18 cellular contexts compared by ENCODE assay signal in genomic region chr21:37647781-37648180, GRCh38.
DNase-seq lines count a peak whose midpoint lies in the region; TF ChIP-seq lines count a peak whose summit lies in the region.
"Had no signal": no experiment of that assay in that cellular context is flagged by ENCODE, and none has a peak within 500 bp of the region (broad histone marks: within the 10 kb centered on the region; RNA-seq: fewer than 3 reads in every experiment).

No MANE protein-coding gene starts in this region.

- no peak overlapping the region for H3K14ac ChIP-seq in neuronal stem cell (ENCODE audit: low read length)

- no peak overlapping the region for H2BK120ac ChIP-seq in neuronal stem cell (ENCODE audit: low read depth, low read length)

- H4K8ac ChIP-seq in neuronal stem cell (ENCODE audit: low read depth, low read length): no peak overlapping the region

- H3K27ac ChIP-seq in neuronal stem cell (replicated peaks; ENCODE audit: low read length): no peak overlapping the region
- no peak overlapping the region for H3K27ac ChIP-seq in ascending aorta
- H3K27ac ChIP-seq: C4-2B, PC-9 had no signal

- H3K4me3 ChIP-seq in neuronal stem cell (ENCODE audit: low read length in 2 of 2) (no peak overlapping the region), ascending aorta (no peak overlapping the region)
- H3K4me3 ChIP-seq: MG63, PC-9 had no signal

- H3K23ac ChIP-seq in neuronal stem cell (ENCODE audit: low read depth, low read length, poor library complexity): no peak overlapping the region

- intact Hi-C loops in ascending aorta (cut with DNase I): no loop called here

- H3K18ac ChIP-seq in neuronal stem cell (ENCODE audit: low read length): peak overlapping the region; percentile 30

- H3K9ac ChIP-seq in neuronal stem cell (ENCODE audit: low read depth, low read length, poor library complexity): no peak overlapping the region

- TF ChIP-seq CTCF in ascending aorta (IDR thresholded peaks at IDR 0.05): no peak

- H3K4ac ChIP-seq in neuronal stem cell (ENCODE audit: low read length): no peak overlapping the region

- no peaks in the 10 kb centered on the region for H3K9me3 ChIP-seq in neuronal stem cell (replicated peaks in 1 of 2; ENCODE audit: control insufficient read depth in 2 of 2, insufficient read depth in 1 of 2, low read depth in 1 of 2, low read length in 2 of 2)
- H3K9me3 ChIP-seq in ascending aorta: no peaks in the 10 kb centered on the region
- H3K9me3 ChIP-seq: MG63 had no signal

- H3K36me3 ChIP-seq in neuronal stem cell (replicated peaks in 1 of 2; ENCODE audit: control insufficient read depth in 2 of 2, insufficient read depth in 2 of 2, low read length in 2 of 2) (no peaks in the 10 kb centered on the region), ascending aorta (no peaks in the 10 kb centered on the region)
- H3K36me3 ChIP-seq: MG63 had no signal

- DNase-seq in HPDE6-E6E7 (ENCODE audit: extremely low spot score) (peak; percentile 76), dermis blood vessel endothelial cell (peak; percentile 43), glomerular visceral epithelial cell (ENCODE audit: extremely low spot score) (peak; percentile 23), neuronal stem cell (ENCODE audit: low spot score) (no peak), ascending aorta (ENCODE audit: low spot score in 2 of 2) (no peak)
- no peak for DNase-seq in activated CD4-positive, alpha-beta T cell treated with anti-CD3 and anti-CD28 coated beads for 4 hours
- no peak for DNase-seq in stimulated activated CD4-positive, alpha-beta T cell treated with anti-CD3 and anti-CD28 coated beads, Interleukin-2, amount 100 ng/mL, for 48 hours
- DNase-seq: CD8-positive, alpha-beta memory T cell; DMS53; GDM1; Kasumi-1; MG63; NCI-H1048; NCI-H1417 treated with DMSO at 0.1 percent for 48 hours; NCI-H187 treated with DMSO at 0.1 percent for 48 hours; NCI-H2107; PC-9 had no signal

- no peaks in the 10 kb centered on the region for H3K79me1 ChIP-seq in neuronal stem cell (ENCODE audit: low read depth, low read length)

- H3K4me1 ChIP-seq in neuronal stem cell (ENCODE audit: control insufficient read depth in 2 of 2, insufficient read depth in 1 of 2, low read depth in 1 of 2, low read length in 2 of 2) (no peaks in the 10 kb centered on the region), ascending aorta (no peaks in the 10 kb centered on the region)

- no peak overlapping the region for H2AK5ac ChIP-seq in neuronal stem cell (ENCODE audit: low read depth, low read length)

- WGBS in neuronal stem cell (ENCODE audit: extremely low coverage in 2 of 2, insufficient read length in 2 of 2, insufficient replicate concordance in 1 of 2), 2 donors: no CpG with 5 or more reads among the region's 4 CpGs

- no peak overlapping the region for H2BK12ac ChIP-seq in neuronal stem cell (ENCODE audit: low read length)

- H2AFZ ChIP-seq in neuronal stem cell (ENCODE audit: low read length): no peak overlapping the region
- H2AFZ ChIP-seq: PC-9 had no signal

- H3K4me2 ChIP-seq in neuronal stem cell (ENCODE audit: insufficient read depth, low read length, poor library complexity, severe bottlenecking): no peak overlapping the region
- H3K4me2 ChIP-seq: PC-9 had no signal

- H4K91ac ChIP-seq in neuronal stem cell (ENCODE audit: low read depth, low read length, poor library complexity): no peak overlapping the region

- no peak overlapping the region for H2BK15ac ChIP-seq in neuronal stem cell (ENCODE audit: low read length)

- H3K27me3 ChIP-seq in neuronal stem cell (ENCODE audit: control insufficient read depth in 3 of 3, insufficient read depth in 3 of 3, low read depth in 1 of 3, low read length in 3 of 3): no peaks in the 10 kb centered on the region
- no peaks in the 10 kb centered on the region for H3K27me3 ChIP-seq in ascending aorta

- no peak overlapping the region for H2BK5ac ChIP-seq in neuronal stem cell (ENCODE audit: low read length)

Comparison
In these comparisons a context has a peak if more than half of its experiments do, and no peak if none do; other contexts are left out.
1. DNase-seq: peak in HPDE6-E6E7 (single experiment), dermis blood vessel endothelial cell (single experiment) and glomerular visceral epithelial cell (single experiment); none in neuronal stem cell (single experiment), activated CD4-positive, alpha-beta T cell treated with anti-CD3 and anti-CD28 coated beads for 4 hours (0 of 2), ascending aorta (0 of 2) and stimulated activated CD4-positive, alpha-beta T cell treated with anti-CD3 and anti-CD28 coated beads, Interleukin-2, amount 100 ng/mL, for 48 hours (0 of 2).